Comparison of ENCODE assay signal across 12 cellular contexts in genomic region chr3:179655236-179655635, GRCh38. TPM values are rescaled to one million over a fixed set of nuclear protein-coding genes. Genes with fewer than 3 reads are reported as not detected.
DNase-seq lines count a peak whose midpoint lies in the region; ATAC-seq, FAIRE-seq and TF ChIP-seq lines count a peak whose summit lies in the region.
"Had no signal": no experiment of that assay in that cellular context is flagged by ENCODE, and none has a peak within 500 bp of the region (broad histone marks: within the 10 kb centered on the region; RNA-seq: fewer than 3 reads in every experiment).

No MANE protein-coding gene starts in this region.

- POLR2A ChIA-PET in HepG2 (lab: Yijun Ruan, JAX), result no interaction called here

- H2AFZ ChIP-seq in HepG2 (ENCODE audit: low read length) (no peak overlapping the region), OCI-LY3 (ENCODE audit: low read depth, low read length) (no peak overlapping the region)

- H3K79me2 ChIP-seq in HepG2 (ENCODE audit: insufficient read depth, low read length) (peaks cover 65% of the 10 kb centered on the region), OCI-LY3 (ENCODE audit: low read length) (peaks cover 70% of the 10 kb centered on the region)

- H3K9ac ChIP-seq in HepG2 (ENCODE audit: insufficient read depth, low read depth, low read length) (peak overlapping the region; percentile 90), OCI-LY3 (ENCODE audit: low read length) (no peak overlapping the region)

- H3K4me3 ChIP-seq in HepG2 (replicated peaks in 1 of 3; ENCODE audit: insufficient read depth in 1 of 3, low read depth in 2 of 3, low read length in 3 of 3), result peak overlapping the region; percentile 77 to 98 (median 92); a peak in 5 of 6 replicates
- H3K4me3 ChIP-seq in right lobe of liver, result no peak overlapping the region
- H3K4me3 ChIP-seq in OCI-LY3 (ENCODE audit: low read length), result no peak overlapping the region
- H3K4me3 ChIP-seq in fibroblast of villous mesenchyme (ENCODE audit: low read depth, low read length), result peak overlapping the region; percentile 89

- peak overlapping the region; percentile 70 for H3K4me3 Mint-ChIP-seq in type B pancreatic cell

- ATAC-seq in HepG2 (no peak), right lobe of liver (no peak), GM21576 (IDR thresholded peaks at IDR 0.05; ENCODE audit: unreplicated experiment) (no peak)
- ATAC-seq: lower lobe of right lung had no signal

- in situ Hi-C loops in HepG2 (cut with HindIII; ENCODE audit: extremely low pct_ligation_motif_present, low pct_unique_long_range_greater_than_20kb), result no loop called here
- in situ Hi-C loops in KBM-7 (cut with MboI; ENCODE audit: low pct_unique_long_range_greater_than_20kb, low sequenced_read_pairs), result no loop called here

- FAIRE-seq in HepG2 (lab: Jason Lieb, UNC), result no peak

- 81% methylated on average over 2 of the region's 2 CpGs for WGBS in HepG2 (ENCODE audit: low lambda C conversion rate)
- WGBS in right lobe of liver (ENCODE audit: insufficient coverage, low coverage, low lambda C conversion rate, missing lambda C conversion rate), result 80% methylated on average over 2 of the region's 2 CpGs

- H3K4me1 Mint-ChIP-seq in type B pancreatic cell (ENCODE audit: unreplicated experiment), result peaks cover 39% of the 10 kb centered on the region

- no peaks in the 10 kb centered on the region for H3K9me3 ChIP-seq in HepG2 (ENCODE audit: low read length)
- no peaks in the 10 kb centered on the region for H3K9me3 ChIP-seq in right lobe of liver
- H3K9me3 ChIP-seq in OCI-LY3 (ENCODE audit: insufficient read depth, low read length), result no peaks in the 10 kb centered on the region
- H3K9me3 ChIP-seq: lower lobe of right lung had no signal

- TF ChIP-seq RAD21 in HepG2 (CRISPR knock-in tag; IDR thresholded peaks at IDR 0.05), result no peak

- DNase-seq in HepG2 (ENCODE audit: low spot score) (no peak), right lobe of liver (no peak), fibroblast of villous mesenchyme (ENCODE audit: low read depth) (no peak), type B pancreatic cell (ENCODE audit: extremely low spot score, unreplicated experiment) (no peak), KBM-7 (no peak)
- no peak for DNase-seq in stimulated activated CD4-positive, alpha-beta T cell treated with anti-CD3 and anti-CD28 coated beads, Interleukin-4, amount 100 ng/mL, for 1 hour
- DNase-seq: activated CD4-positive, alpha-beta T cell treated with anti-CD3 and anti-CD28 coated beads, Interleukin-2, amount 50 U/mL, for 4 hours; head of caudate nucleus; lower lobe of right lung; NCI-H748 treated with DMSO at 0.1 percent for 48 hours had no signal

- H3K4me2 ChIP-seq in HepG2 (ENCODE audit: low read depth, low read length) (peak overlapping the region; percentile 87), OCI-LY3 (ENCODE audit: low read length) (peak overlapping the region; percentile 75; the same call in 1 of the 2 replicates)

- H3K27me3 Mint-ChIP-seq in type B pancreatic cell, result no peaks in the 10 kb centered on the region

- BruUV-seq in HepG2 (replicated peaks; lab: Mats Ljungman, UMichigan), result no TSS peak

- TF ChIP-seq POLR2A in HepG2 (IDR thresholded peaks at IDR 0.05; ENCODE audit: insufficient read depth in 1 of 2, low read depth in 2 of 2, low read length in 2 of 2) (no peak), right lobe of liver (IDR thresholded peaks at IDR 0.05) (no peak)

- intact Hi-C loops in HepG2 (cut with micrococcal nuclease; ENCODE audit: unreplicated experiment), result no loop called here
- intact Hi-C loops in right lobe of liver (cut with DNase I), result no loop called here

- no peak overlapping the region for H3K27ac Mint-ChIP-seq in type B pancreatic cell

- H3K36me3 Mint-ChIP-seq in type B pancreatic cell, result peaks cover 21% of the 10 kb centered on the region

- H3K9me3 Mint-ChIP-seq in type B pancreatic cell, result peaks cover 5% of the 10 kb centered on the region

- TF ChIP-seq EP300 in HepG2 (IDR thresholded peaks at IDR 0.05; ENCODE audit: low read depth in 2 of 2, low read length in 2 of 2) (no peak), HepG2 (CRISPR knock-in tag; IDR thresholded peaks at IDR 0.05; ENCODE audit: borderline replicate concordance) (no peak)

- H3K4me1 ChIP-seq in HepG2 (ENCODE audit: insufficient read depth, low read length) (peaks cover 65% of the 10 kb centered on the region), right lobe of liver (no peaks in the 10 kb centered on the region), OCI-LY3 (ENCODE audit: low read length) (peaks cover 24% of the 10 kb centered on the region)

- H4K20me1 ChIP-seq in HepG2 (ENCODE audit: insufficient read depth, low read length) (no peaks in the 10 kb centered on the region), OCI-LY3 (ENCODE audit: insufficient read depth, low read length) (peaks cover 38% of the 10 kb centered on the region)

- CTCF ChIA-PET in HepG2 (lab: Yijun Ruan, JAX; ENCODE audit: low intra/inter-chr PET ratio, low total read pairs), result no interaction called here

- no peak overlapping the region for H3K27ac ChIP-seq in HepG2 (ENCODE audit: extremely low read length, insufficient read depth, low read length)
- H3K27ac ChIP-seq in right lobe of liver, result no peak overlapping the region
- H3K27ac ChIP-seq in OCI-LY3 (ENCODE audit: low read length), result no peak overlapping the region
- H3K27ac ChIP-seq: lower lobe of right lung had no signal

- TF ChIP-seq CTCF in HepG2 (CRISPR knock-in tag; IDR thresholded peaks at IDR 0.05), result no peak
- no peak for TF ChIP-seq CTCF in right lobe of liver (IDR thresholded peaks at IDR 0.05)
- no peak for TF ChIP-seq CTCF in OCI-LY3 (IDR thresholded peaks at IDR 0.05; ENCODE audit: low read depth, low read length)
- TF ChIP-seq CTCF in fibroblast of villous mesenchyme (IDR thresholded peaks at IDR 0.05; ENCODE audit: insufficient read depth, low read depth, low read length), result no peak
- no peak for TF ChIP-seq CTCF in type B pancreatic cell (conservative IDR thresholded peaks at IDR 0.05)

- H3K36me3 ChIP-seq in HepG2 (replicated peaks in 1 of 2; ENCODE audit: control insufficient read depth in 1 of 2, insufficient read depth in 2 of 2, low read length in 2 of 2), result peaks cover 0 to 7% of the 10 kb centered on the region in 2 experiments; a peak in 2 of 5 replicates
- H3K36me3 ChIP-seq in right lobe of liver, result no peaks in the 10 kb centered on the region
- peaks cover 9% of the 10 kb centered on the region for H3K36me3 ChIP-seq in OCI-LY3 (replicated peaks; ENCODE audit: low read depth, low read length)
- H3K36me3 ChIP-seq: lower lobe of right lung had no signal

- H3K27me3 ChIP-seq in HepG2 (ENCODE audit: control insufficient read depth in 1 of 2, insufficient read depth in 2 of 2, low read length in 2 of 2) (no peaks in the 10 kb centered on the region), right lobe of liver (no peaks in the 10 kb centered on the region), OCI-LY3 (ENCODE audit: low read depth, low read length) (no peaks in the 10 kb centered on the region)

RNA-seq across cellular contexts. Expression of gene USP13, which starts 2.4 kb away (rescaled TPM):
- 15.9 and 23.2 TPM in 2 replicates for total RNA-seq in HepG2 (2016; rRNA removed; fragmentation: Illumina TruSeq; extraction: Trizol)
- 11.7 and 12.8 TPM in 2 replicates for total RNA-seq in HepG2 (2016; cell fraction: cytosol; rRNA removed; fragmentation: Illumina TruSeq; extraction: Trizol; ENCODE audit: low read depth)
- total RNA-seq in HepG2 (2016; cell fraction: insoluble cytoplasmic fraction; rRNA removed; fragmentation: Illumina TruSeq; extraction: Trizol), result 15.0 and 22.6 TPM in 2 replicates
- total RNA-seq in HepG2 (2016; cell fraction: membrane; rRNA removed; fragmentation: Illumina TruSeq; extraction: Trizol), result 10.0 and 10.5 TPM in 2 replicates
- total RNA-seq in HepG2 (2016; cell fraction: nucleus; rRNA removed; fragmentation: Illumina TruSeq; extraction: Trizol), result 17.2 and 17.6 TPM in 2 replicates
- polyA plus RNA-seq in HepG2 (2011; rRNA removed), result 29.2 and 36.7 TPM in 2 replicates
- 19.3 and 27.5 TPM in 2 replicates for polyA plus RNA-seq in HepG2 (2011; cell fraction: cytosol; rRNA removed)
- polyA plus RNA-seq in HepG2 (2011; cell fraction: nucleus; rRNA removed), result 23.3 and 29.1 TPM in 2 replicates
- polyA plus RNA-seq in HepG2 (2012), result 18.4 and 29.6 TPM in 2 replicates
- polyA plus RNA-seq in HepG2 (2016; cell fraction: cytosol; fragmentation: Illumina TruSeq; extraction: Trizol; ENCODE audit: low read depth), result 1.2 and 1.6 TPM in 2 replicates
- polyA plus RNA-seq in HepG2 (2016; cell fraction: insoluble cytoplasmic fraction; fragmentation: Illumina TruSeq; extraction: Trizol; ENCODE audit: low read depth), result 18.8 and 19.7 TPM in 2 replicates
- 3.2 and 3.3 TPM in 2 replicates for polyA plus RNA-seq in HepG2 (2016; cell fraction: membrane; fragmentation: Illumina TruSeq; extraction: Trizol; ENCODE audit: low read depth)
- polyA plus RNA-seq in HepG2 (2016; cell fraction: nucleus; fragmentation: Illumina TruSeq; extraction: Trizol; ENCODE audit: insufficient read depth, low read depth), result 16.1 and 17.8 TPM in 2 replicates
- polyA minus RNA-seq in HepG2 (2011; rRNA and poly(A)+ RNA removed; ENCODE audit: low replicate concordance), result 32.1 and 37.3 TPM in 2 replicates
- polyA minus RNA-seq in HepG2 (2011; cell fraction: cytosol; rRNA and poly(A)+ RNA removed), result 38.5 and 48.8 TPM in 2 replicates
- polyA minus RNA-seq in HepG2 (2011; cell fraction: nucleus; rRNA and poly(A)+ RNA removed), result 96.3 and 130 TPM in 2 replicates
- total RNA-seq in right lobe of liver, result 10 to 100 TPM in 1 of 6 experiments, 1 to 10 TPM in 5; 6.0 to 11.1 (median 6.9) TPM
- 7.8 and 11.9 TPM in 2 replicates for total RNA-seq in fibroblast of villous mesenchyme
- total RNA-seq in type B pancreatic cell (ENCODE audit: low replicate concordance), result 5.4 and 18.3 TPM in 2 replicates

RNA-seq across cellular contexts. Expression of gene NDUFB5, which starts 50.6 kb away (rescaled TPM):
- total RNA-seq in HepG2 (2016; rRNA removed; fragmentation: Illumina TruSeq; extraction: Trizol), result 120 and 154 TPM in 2 replicates
- total RNA-seq in HepG2 (2016; cell fraction: cytosol; rRNA removed; fragmentation: Illumina TruSeq; extraction: Trizol; ENCODE audit: low read depth), result 39.7 and 42.0 TPM in 2 replicates
- 125 and 168 TPM in 2 replicates for total RNA-seq in HepG2 (2016; cell fraction: insoluble cytoplasmic fraction; rRNA removed; fragmentation: Illumina TruSeq; extraction: Trizol)
- 56.7 and 72.1 TPM in 2 replicates for total RNA-seq in HepG2 (2016; cell fraction: membrane; rRNA removed; fragmentation: Illumina TruSeq; extraction: Trizol)
- total RNA-seq in HepG2 (2016; cell fraction: nucleus; rRNA removed; fragmentation: Illumina TruSeq; extraction: Trizol), result 56.0 and 61.5 TPM in 2 replicates
- 30.4 and 43.3 TPM in 2 replicates for polyA plus RNA-seq in HepG2 (2011; rRNA removed)
- polyA plus RNA-seq in HepG2 (2011; cell fraction: cytosol; rRNA removed), result 18.5 and 30.3 TPM in 2 replicates
- polyA plus RNA-seq in HepG2 (2011; cell fraction: nucleus; rRNA removed), result 15.8 and 22.3 TPM in 2 replicates
- 91.3 and 94.8 TPM in 2 replicates for polyA plus RNA-seq in HepG2 (2012)
- 39.9 and 44.5 TPM in 2 replicates for polyA plus RNA-seq in HepG2 (2016; cell fraction: cytosol; fragmentation: Illumina TruSeq; extraction: Trizol; ENCODE audit: low read depth)
- polyA plus RNA-seq in HepG2 (2016; cell fraction: insoluble cytoplasmic fraction; fragmentation: Illumina TruSeq; extraction: Trizol; ENCODE audit: low read depth), result 155 and 170 TPM in 2 replicates
- polyA plus RNA-seq in HepG2 (2016; cell fraction: membrane; fragmentation: Illumina TruSeq; extraction: Trizol; ENCODE audit: low read depth), result 61.9 and 64.1 TPM in 2 replicates
- 93.0 and 106 TPM in 2 replicates for polyA plus RNA-seq in HepG2 (2016; cell fraction: nucleus; fragmentation: Illumina TruSeq; extraction: Trizol; ENCODE audit: insufficient read depth, low read depth)
- polyA minus RNA-seq in HepG2 (2011; rRNA and poly(A)+ RNA removed; ENCODE audit: low replicate concordance), result 6.6 and 10.2 TPM in 2 replicates
- polyA minus RNA-seq in HepG2 (2011; cell fraction: cytosol; rRNA and poly(A)+ RNA removed), result 30.8 and 34.3 TPM in 2 replicates
- 17.9 and 18.5 TPM in 2 replicates for polyA minus RNA-seq in HepG2 (2011; cell fraction: nucleus; rRNA and poly(A)+ RNA removed)
- total RNA-seq in right lobe of liver, result 100 to 1,000 TPM in 1 of 6 experiments, 10 to 100 TPM in 5; 53.4 to 102 (median 64.6) TPM
- total RNA-seq in fibroblast of villous mesenchyme, result 90.8 and 117 TPM in 2 replicates
- 91.5 and 98.6 TPM in 2 replicates for total RNA-seq in type B pancreatic cell (ENCODE audit: low replicate concordance)

RNA-seq across cellular contexts. Expression of gene MRPL47, which starts 50.8 kb away (rescaled TPM):
- 83.8 and 120 TPM in 2 replicates for total RNA-seq in HepG2 (2016; rRNA removed; fragmentation: Illumina TruSeq; extraction: Trizol)
- 32.8 and 34.3 TPM in 2 replicates for total RNA-seq in HepG2 (2016; cell fraction: cytosol; rRNA removed; fragmentation: Illumina TruSeq; extraction: Trizol; ENCODE audit: low read depth)
- total RNA-seq in HepG2 (2016; cell fraction: insoluble cytoplasmic fraction; rRNA removed; fragmentation: Illumina TruSeq; extraction: Trizol), result 77.3 and 132 TPM in 2 replicates
- total RNA-seq in HepG2 (2016; cell fraction: membrane; rRNA removed; fragmentation: Illumina TruSeq; extraction: Trizol), result 32.7 and 38.5 TPM in 2 replicates
- 29.4 and 31.7 TPM in 2 replicates for total RNA-seq in HepG2 (2016; cell fraction: nucleus; rRNA removed; fragmentation: Illumina TruSeq; extraction: Trizol)
- polyA plus RNA-seq in HepG2 (2011; rRNA removed), result 27.9 and 36.1 TPM in 2 replicates
- 16.1 and 24.9 TPM in 2 replicates for polyA plus RNA-seq in HepG2 (2011; cell fraction: cytosol; rRNA removed)
- 6.3 and 6.9 TPM in 2 replicates for polyA plus RNA-seq in HepG2 (2011; cell fraction: nucleus; rRNA removed)
- polyA plus RNA-seq in HepG2 (2012), result 31.6 and 41.5 TPM in 2 replicates
- polyA plus RNA-seq in HepG2 (2016; cell fraction: cytosol; fragmentation: Illumina TruSeq; extraction: Trizol; ENCODE audit: low read depth), result 37.9 and 39.7 TPM in 2 replicates
- polyA plus RNA-seq in HepG2 (2016; cell fraction: insoluble cytoplasmic fraction; fragmentation: Illumina TruSeq; extraction: Trizol; ENCODE audit: low read depth), result 137 and 147 TPM in 2 replicates
- polyA plus RNA-seq in HepG2 (2016; cell fraction: membrane; fragmentation: Illumina TruSeq; extraction: Trizol; ENCODE audit: low read depth), result 34.8 and 37.3 TPM in 2 replicates
- 51.7 and 59.5 TPM in 2 replicates for polyA plus RNA-seq in HepG2 (2016; cell fraction: nucleus; fragmentation: Illumina TruSeq; extraction: Trizol; ENCODE audit: insufficient read depth, low read depth)
- polyA minus RNA-seq in HepG2 (2011; rRNA and poly(A)+ RNA removed; ENCODE audit: low replicate concordance), result 8.7 and 22.5 TPM in 2 replicates
- polyA minus RNA-seq in HepG2 (2011; cell fraction: cytosol; rRNA and poly(A)+ RNA removed), result 14.0 and 14.8 TPM in 2 replicates
- 15.8 and 20.0 TPM in 2 replicates for polyA minus RNA-seq in HepG2 (2011; cell fraction: nucleus; rRNA and poly(A)+ RNA removed)
- 10 to 100 TPM; 12.4 to 25.0 (median 18.2) TPM for total RNA-seq in right lobe of liver
- total RNA-seq in fibroblast of villous mesenchyme, result 45.7 and 53.5 TPM in 2 replicates
- 38.2 and 47.9 TPM in 2 replicates for total RNA-seq in type B pancreatic cell (ENCODE audit: low replicate concordance)

Comparison
In these comparisons a context has a peak if more than half of its experiments do, and no peak if none do; other contexts are left out.
1. H3K4me3 ChIP-seq: peak in HepG2 (3 of 3) and fibroblast of villous mesenchyme (single experiment); none in right lobe of liver (0 of 3) and OCI-LY3 (single experiment).